Comparison of ENCODE assay signal across 8 cellular contexts in the genomic region with DNA sequence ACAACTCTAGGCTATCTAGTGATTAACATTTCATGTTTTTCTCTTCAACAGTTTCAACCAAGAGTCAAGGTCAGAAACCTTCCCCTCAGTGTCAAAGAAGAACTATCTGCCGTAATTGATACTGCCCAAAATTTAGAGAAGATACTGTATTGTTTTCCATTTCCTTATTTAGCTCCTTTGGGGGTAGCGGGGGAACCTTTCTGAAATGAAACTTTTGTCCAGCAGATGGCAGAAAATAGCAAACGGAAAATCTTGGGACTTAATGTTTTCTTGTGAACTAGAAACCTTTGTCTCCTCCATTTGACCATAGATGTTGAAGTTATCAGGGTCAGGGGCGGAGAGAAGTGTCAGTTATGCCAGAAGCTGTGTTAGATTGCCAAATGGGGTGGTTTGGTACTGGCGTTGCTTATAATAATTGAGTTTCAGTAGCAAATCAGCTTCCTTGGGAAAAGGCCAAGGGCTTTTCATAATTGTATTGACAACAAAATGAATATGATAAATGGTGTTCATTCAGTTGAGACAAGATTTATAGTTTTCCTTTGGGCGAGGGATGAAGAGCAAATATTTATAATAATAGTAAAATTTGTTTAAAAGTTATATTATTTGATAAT.
DNase-seq lines count a peak whose midpoint lies in the region; ATAC-seq, FAIRE-seq and TF ChIP-seq lines count a peak whose summit lies in the region.

No MANE protein-coding gene starts in this region.

- H3K4me3 ChIP-seq in tibial nerve = no peak overlapping the region

- CTCF ChIA-PET in activated CD4-positive, alpha-beta T cell treated with anti-CD3 and anti-CD28 coated beads, Interleukin-2, amount 10 ng/mL, durations not matched to agents 7 days and 5 days (lab: Charles Lee) = interaction anchor here (1.1 kb wide), 1 partner anchor 10 kb away, joined by 3 read pairs; no protein-coding TSS in a partner anchor

- POLR2A ChIA-PET in activated CD4-positive, alpha-beta T cell treated with anti-CD3 and anti-CD28 coated beads, Interleukin-2, amount 10 ng/mL, durations not matched to agents 7 days and 5 days (lab: Charles Lee) = no interaction called here

- no peaks in the 10 kb centered on the region for H3K4me1 ChIP-seq in tibial nerve

- no peak overlapping the region for H3K4me3 Mint-ChIP-seq in activated CD4-positive, alpha-beta T cell treated with anti-CD3 and anti-CD28 coated beads, Interleukin-2, amount 10 ng/mL, durations not matched to agents 7 days and 5 days

- H3K27ac Mint-ChIP-seq in activated CD4-positive, alpha-beta T cell treated with anti-CD3 and anti-CD28 coated beads, Interleukin-2, amount 10 ng/mL, durations not matched to agents 7 days and 5 days = no peak overlapping the region

- H3K27me3 ChIP-seq in tibial nerve = no peaks in the 10 kb centered on the region

- no peaks in the 10 kb centered on the region for H3K36me3 Mint-ChIP-seq in activated CD4-positive, alpha-beta T cell treated with anti-CD3 and anti-CD28 coated beads, Interleukin-2, amount 10 ng/mL, durations not matched to agents 7 days and 5 days (ENCODE audit: low read depth)

- no peak for ATAC-seq in GM21447 (IDR thresholded peaks at IDR 0.05; ENCODE audit: unreplicated experiment)

- in situ Hi-C loops in ACHN (cut with HindIII; ENCODE audit: low pct_ligation_motif_present, low pct_unique_long_range_greater_than_20kb, low sequenced_read_pairs) = no loop called here

- TF ChIP-seq POLR2A in tibial nerve (IDR thresholded peaks at IDR 0.05) = no peak

- no peaks in the 10 kb centered on the region for H3K36me3 ChIP-seq in tibial nerve

- H3K27me3 Mint-ChIP-seq in activated CD4-positive, alpha-beta T cell treated with anti-CD3 and anti-CD28 coated beads, Interleukin-2, amount 10 ng/mL, durations not matched to agents 7 days and 5 days = peaks cover 17% of the 10 kb centered on the region

- H3K9me3 Mint-ChIP-seq in activated CD4-positive, alpha-beta T cell treated with anti-CD3 and anti-CD28 coated beads, Interleukin-2, amount 10 ng/mL, durations not matched to agents 7 days and 5 days = no peaks in the 10 kb centered on the region

- 20 to 24% methylated on average over 6 of the region's 6 CpGs for WGBS in tibial nerve, 2 donors

- H3K9me3 ChIP-seq in tibial nerve = no peaks in the 10 kb centered on the region

- FAIRE-seq in G401.6 (lab: Jason Lieb, UNC) = peak; percentile 91

- TF ChIP-seq CTCF in tibial nerve (IDR thresholded peaks at IDR 0.05) = peak; percentile 20 to 38 (median 36)

- DNase-seq in ACHN (peak; percentile 59), MV-4-11 (lab: John Stamatoyannopoulos, UW) (peak; percentile 68), iPS DF 19.7 (ENCODE audit: low read depth, low spot score) (peak; percentile 12), tibial nerve (ENCODE audit: low spot score in 2 of 2) (peak in 1 of 2 donors; percentile 40), cerebellar nuclear complex (lab: John Stamatoyannopoulos, UW) (no peak)
- peak; percentile 26 for DNase-seq in activated CD4-positive, alpha-beta T cell treated with anti-CD3 and anti-CD28 coated beads, Interleukin-2, amount 10 ng/mL, durations not matched to agents 7 days and 5 days

- no peaks in the 10 kb centered on the region for H3K4me1 Mint-ChIP-seq in activated CD4-positive, alpha-beta T cell treated with anti-CD3 and anti-CD28 coated beads, Interleukin-2, amount 10 ng/mL, durations not matched to agents 7 days and 5 days

- H3K27ac ChIP-seq in tibial nerve = no peak overlapping the region

- TF ChIP-seq EP300 in tibial nerve (IDR thresholded peaks at IDR 0.05) = no peak

Comparison
In these comparisons a context has a peak if more than half of its experiments do, and no peak if none do; other contexts are left out.
1. DNase-seq: peak in ACHN (single experiment), MV-4-11 (single experiment), activated CD4-positive, alpha-beta T cell treated with anti-CD3 and anti-CD28 coated beads, Interleukin-2, amount 10 ng/mL, durations not matched to agents 7 days and 5 days (single experiment) and iPS DF 19.7 (single experiment); none in cerebellar nuclear complex (0 of 2).